Comparison of ENCODE assay signal across 1 cellular context in genomic region chr22:45480717-45481116, GRCh38.
A peak's percentile ranks its signal among the peaks of the same experiment; 100 is the strongest.
TF ChIP-seq lines count a peak whose summit lies in the region.

No MANE protein-coding gene starts in this region.

TF ChIP-seq in HepG2, 621 proteins besides CTCF, POLR2A, EP300 and RAD21:
- no peak for TF ChIP-seq MAFK (conservative IDR thresholded peaks at IDR 0.05 in 1 of 2, IDR thresholded peaks at IDR 0.05 in 1 of 2; ENCODE audit: low read length in 2 of 2)
- peak; percentile 77; the same call in 1 of the 2 replicates for TF ChIP-seq CHD2 (IDR thresholded peaks at IDR 0.05; ENCODE audit: low read depth, low read length)
